In the genomic region with DNA sequence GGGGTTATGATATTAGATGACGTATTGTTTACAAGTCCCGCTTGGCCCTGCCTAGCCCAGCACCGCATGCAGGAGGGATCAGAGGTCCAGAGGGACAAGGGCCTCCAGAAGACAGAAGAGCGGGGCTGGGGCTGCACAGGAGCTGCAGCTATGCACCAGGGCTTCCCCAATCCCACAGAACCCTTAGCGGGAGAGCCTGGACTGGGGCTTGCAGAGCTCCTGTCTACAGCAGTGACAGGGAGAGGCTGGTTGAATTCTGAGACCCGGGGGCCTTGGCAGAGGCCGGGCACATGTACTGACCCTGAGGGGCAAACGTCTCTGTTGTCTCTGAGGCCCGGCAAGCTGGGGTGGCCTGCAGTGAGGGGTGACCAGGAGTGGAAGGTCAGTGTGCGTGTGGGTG, we compare ENCODE assay signal across 20 cellular contexts. TPM values are rescaled to one million over a fixed set of nuclear protein-coding genes. Genes with fewer than 3 reads are reported as not detected.
DNase-seq lines count a peak whose midpoint lies in the region; ATAC-seq, FAIRE-seq and TF ChIP-seq lines count a peak whose summit lies in the region.
"Had no signal": no experiment of that assay in that cellular context is flagged by ENCODE, and none has a peak within 500 bp of the region (broad histone marks: within the 10 kb centered on the region; RNA-seq: fewer than 3 reads in every experiment).

No MANE protein-coding gene starts in this region.

- H3K4me1 Mint-ChIP-seq in dendritic cell treated with granulocyte-macrophage colony-stimulating factor and Interleukin-4, amounts not matched to agents 40 ng/mL and 50 ng/mL, for 4 days (ENCODE audit: low read depth) = peaks cover 99% of the 10 kb centered on the region
- peaks cover 25% of the 10 kb centered on the region for H3K4me1 Mint-ChIP-seq in activated T-cell treated with anti-CD3 and anti-CD28 coated beads, Interleukin-2, amount 50 U/mL, for 4 hours (ENCODE audit: low read depth)

- H3K4me2 ChIP-seq in HepG2 (ENCODE audit: low read depth, low read length) (peak overlapping the region; percentile 36; the same call in 1 of the 2 replicates), osteoblast (ENCODE audit: insufficient read depth, low read length) (no peak overlapping the region)

- H4K20me1 ChIP-seq in HepG2 (ENCODE audit: insufficient read depth, low read length) (peaks cover 6% of the 10 kb centered on the region; the same call in 1 of the 2 replicates), osteoblast (ENCODE audit: insufficient read depth, low read length) (peaks cover 30% of the 10 kb centered on the region)

- no peak for FAIRE-seq in HepG2 (lab: Jason Lieb, UNC)
- FAIRE-seq: K562 had no signal

- peak overlapping the region; percentile 87 for H3K27ac Mint-ChIP-seq in dendritic cell treated with granulocyte-macrophage colony-stimulating factor and Interleukin-4, amounts not matched to agents 40 ng/mL and 50 ng/mL, for 4 days
- H3K27ac Mint-ChIP-seq: T-cell had no signal

- H3K4me1 ChIP-seq in HepG2 (ENCODE audit: insufficient read depth, low read length) = peaks cover 55% of the 10 kb centered on the region
- peaks cover 0 to 14% (median 6%) of the 10 kb centered on the region in 4 donors for H3K4me1 ChIP-seq in right lobe of liver
- no peaks in the 10 kb centered on the region for H3K4me1 ChIP-seq in osteoblast (ENCODE audit: insufficient read depth, low read length)
- peaks cover 0 to 14% (median under 1%) of the 10 kb centered on the region in 4 donors for H3K4me1 ChIP-seq in Peyer's patch
- H3K4me1 ChIP-seq: Caco-2 had no signal

- no peaks in the 10 kb centered on the region for H3K9me3 Mint-ChIP-seq in dendritic cell treated with granulocyte-macrophage colony-stimulating factor and Interleukin-4, amounts not matched to agents 40 ng/mL and 50 ng/mL, for 4 days
- H3K9me3 Mint-ChIP-seq in activated T-cell treated with anti-CD3 and anti-CD28 coated beads, Interleukin-2, amount 50 U/mL, for 4 hours = no peaks in the 10 kb centered on the region
- H3K9me3 Mint-ChIP-seq: T-cell had no signal

- WGBS in HepG2 (ENCODE audit: low lambda C conversion rate) = 56% methylated on average over 3 of the region's 10 CpGs
- 83% methylated on average over 1 of the region's 10 CpGs for WGBS in right lobe of liver (ENCODE audit: insufficient coverage, low coverage, low lambda C conversion rate, missing lambda C conversion rate)

- TF ChIP-seq RAD21 in HepG2 (CRISPR knock-in tag; IDR thresholded peaks at IDR 0.05) = no peak

- H3K4me3 ChIP-seq in HepG2 (replicated peaks in 1 of 3; ENCODE audit: insufficient read depth in 1 of 3, low read depth in 2 of 3, low read length in 3 of 3) (peak overlapping the region in 1 of 3 experiments; percentile 7; a peak in 1 of 6 replicates), right lobe of liver (no peak overlapping the region), osteoblast (ENCODE audit: insufficient read depth, low read length) (no peak overlapping the region), Peyer's patch (no peak overlapping the region)
- H3K4me3 ChIP-seq: K562 had no signal

- ATAC-seq in HepG2 = peak; percentile 34
- ATAC-seq in right lobe of liver = no peak
- no peak for ATAC-seq in activated T-cell treated with anti-CD3 and anti-CD28 coated beads, Interleukin-2, amount 50 U/mL, for 4 hours
- ATAC-seq: K562, T-cell had no signal

- H3K36me3 ChIP-seq in HepG2 (replicated peaks in 1 of 2; ENCODE audit: control insufficient read depth in 1 of 2, insufficient read depth in 2 of 2, low read length in 2 of 2) = peaks cover 3 to 5% of the 10 kb centered on the region in 2 experiments; a peak in 3 of 5 replicates
- no peaks in the 10 kb centered on the region for H3K36me3 ChIP-seq in right lobe of liver
- no peaks in the 10 kb centered on the region for H3K36me3 ChIP-seq in osteoblast (ENCODE audit: insufficient read depth, low read length)
- H3K36me3 ChIP-seq in Peyer's patch = peaks cover 0 to 6% (median 0%) of the 10 kb centered on the region in 3 donors

- TF ChIP-seq CTCF in HepG2 (CRISPR knock-in tag; IDR thresholded peaks at IDR 0.05) (no peak), right lobe of liver (IDR thresholded peaks at IDR 0.05) (no peak), osteoblast (IDR thresholded peaks at IDR 0.05; ENCODE audit: extremely low read depth, low read depth, low read length) (no peak), Peyer's patch (IDR thresholded peaks at IDR 0.05) (no peak)

- intact Hi-C loops in HepG2 (cut with micrococcal nuclease; ENCODE audit: unreplicated experiment) (no loop called here), right lobe of liver (cut with DNase I) (no loop called here)
- intact Hi-C loops in dendritic cell treated with granulocyte-macrophage colony-stimulating factor and Interleukin-4, amounts not matched to agents 40 ng/mL and 50 ng/mL, for 4 days (cut with micrococcal nuclease) = loop anchor here (2.0 to 5.0 kb wide), 2 partner anchors 21 to 67 kb away; no protein-coding TSS in a partner anchor

- DNase-seq in HepG2 (ENCODE audit: low spot score) (no peak), right lobe of liver (no peak), osteoblast (ENCODE audit: insufficient read length, low spot score, missing footprints) (peak; percentile 69), UCSD-AML1 (lab: John Stamatoyannopoulos, UW; ENCODE audit: unreplicated experiment) (no peak), NCI-H2227 (lab: John Stamatoyannopoulos, UW; ENCODE audit: unreplicated experiment) (no peak), Peyer's patch (no peak)
- DNase-seq in activated T-cell treated with anti-CD3 and anti-CD28 coated beads, Interleukin-2, amount 50 U/mL, for 4 hours = no peak
- DNase-seq: C1 segment of cervical spinal cord, Caco-2, NCI-H1436, NCI-H2081, NCI-H2227 treated with DMSO at 0.1 percent for 48 hours, NCI-H524 treated with DMSO at 0.1 percent for 48 hours, OCI-M1, T-cell had no signal

- H3K4me3 Mint-ChIP-seq in dendritic cell treated with granulocyte-macrophage colony-stimulating factor and Interleukin-4, amounts not matched to agents 40 ng/mL and 50 ng/mL, for 4 days = peak overlapping the region; percentile 59
- H3K4me3 Mint-ChIP-seq in activated T-cell treated with anti-CD3 and anti-CD28 coated beads, Interleukin-2, amount 50 U/mL, for 4 hours = no peak overlapping the region
- H3K4me3 Mint-ChIP-seq: T-cell had no signal

- no peaks in the 10 kb centered on the region for H3K27me3 ChIP-seq in HepG2 (ENCODE audit: control insufficient read depth in 1 of 2, insufficient read depth in 2 of 2, low read length in 2 of 2)
- no peaks in the 10 kb centered on the region for H3K27me3 ChIP-seq in right lobe of liver
- no peaks in the 10 kb centered on the region for H3K27me3 ChIP-seq in osteoblast (ENCODE audit: insufficient read depth, low read length)
- no peaks in the 10 kb centered on the region for H3K27me3 ChIP-seq in Peyer's patch

- BruUV-seq in HepG2 (replicated peaks; lab: Mats Ljungman, UMichigan) = no TSS peak

- H3K79me2 ChIP-seq in HepG2 (ENCODE audit: insufficient read depth, low read length) (peaks cover 18% of the 10 kb centered on the region), osteoblast (ENCODE audit: insufficient read depth, low read length) (peaks cover 19% of the 10 kb centered on the region)

- no peaks in the 10 kb centered on the region for H3K27me3 Mint-ChIP-seq in dendritic cell treated with granulocyte-macrophage colony-stimulating factor and Interleukin-4, amounts not matched to agents 40 ng/mL and 50 ng/mL, for 4 days
- H3K27me3 Mint-ChIP-seq in activated T-cell treated with anti-CD3 and anti-CD28 coated beads, Interleukin-2, amount 50 U/mL, for 4 hours (ENCODE audit: low read depth) = no peaks in the 10 kb centered on the region
- H3K27me3 Mint-ChIP-seq: T-cell had no signal

- in situ Hi-C loops in HepG2 (cut with HindIII; ENCODE audit: extremely low pct_ligation_motif_present, low pct_unique_long_range_greater_than_20kb) = no loop called here

- TF ChIP-seq POLR2A in HepG2 (IDR thresholded peaks at IDR 0.05; ENCODE audit: insufficient read depth in 1 of 2, low read depth in 2 of 2, low read length in 2 of 2) (no peak), right lobe of liver (IDR thresholded peaks at IDR 0.05) (no peak), Peyer's patch (IDR thresholded peaks at IDR 0.05) (no peak)

- no peak for TF ChIP-seq EP300 in HepG2 (IDR thresholded peaks at IDR 0.05; ENCODE audit: low read depth in 2 of 2, low read length in 2 of 2)
- TF ChIP-seq EP300 in HepG2 (CRISPR knock-in tag; IDR thresholded peaks at IDR 0.05; ENCODE audit: borderline replicate concordance) = no peak

- peaks cover 82% of the 10 kb centered on the region for H3K36me3 Mint-ChIP-seq in dendritic cell treated with granulocyte-macrophage colony-stimulating factor and Interleukin-4, amounts not matched to agents 40 ng/mL and 50 ng/mL, for 4 days (ENCODE audit: low read depth)
- H3K36me3 Mint-ChIP-seq in activated T-cell treated with anti-CD3 and anti-CD28 coated beads, Interleukin-2, amount 50 U/mL, for 4 hours (ENCODE audit: insufficient read depth) = peaks cover 13% of the 10 kb centered on the region

- H3K9me3 ChIP-seq in HepG2 (ENCODE audit: low read length) = no peaks in the 10 kb centered on the region
- H3K9me3 ChIP-seq in right lobe of liver = no peaks in the 10 kb centered on the region
- H3K9me3 ChIP-seq in osteoblast (ENCODE audit: low read depth, low read length) = no peaks in the 10 kb centered on the region
- no peaks in the 10 kb centered on the region for H3K9me3 ChIP-seq in Peyer's patch
- H3K9me3 ChIP-seq: Caco-2 had no signal

- peak overlapping the region; percentile 19; the same call in 1 of the 2 replicates for H3K9ac ChIP-seq in HepG2 (ENCODE audit: insufficient read depth, low read depth, low read length)

- H3K27ac ChIP-seq in HepG2 (ENCODE audit: extremely low read length, insufficient read depth, low read length) = peak overlapping the region; percentile 33
- H3K27ac ChIP-seq in right lobe of liver = no peak overlapping the region
- no peak overlapping the region for H3K27ac ChIP-seq in osteoblast (ENCODE audit: low read depth, low read length)
- H3K27ac ChIP-seq in Peyer's patch = no peak overlapping the region
- H3K27ac ChIP-seq: 22Rv1 had no signal

- CTCF ChIA-PET in HepG2 (lab: Yijun Ruan, JAX; ENCODE audit: low intra/inter-chr PET ratio, low total read pairs) = interaction anchor here (0.6 kb wide), 1 partner anchor 45 kb away, joined by 3 read pairs; no protein-coding TSS in a partner anchor

- POLR2A ChIA-PET in HepG2 (lab: Yijun Ruan, JAX) = interaction anchor here (1.8 kb wide), 1 partner anchor 12 kb away, joined by 9 read pairs; no protein-coding TSS in a partner anchor

- H2AFZ ChIP-seq in HepG2 (ENCODE audit: low read length) = no peak overlapping the region
- no peak overlapping the region for H2AFZ ChIP-seq in osteoblast (ENCODE audit: low read length)

RNA-seq across cellular contexts. Expression of a gene that starts 6.9 kb away (rescaled TPM):
- 25.5 and 27.0 TPM in 2 replicates for total RNA-seq in HepG2 (2016; rRNA removed; fragmentation: Illumina TruSeq; extraction: Trizol)
- 8.5 and 8.8 TPM in 2 replicates for total RNA-seq in HepG2 (2016; cell fraction: cytosol; rRNA removed; fragmentation: Illumina TruSeq; extraction: Trizol; ENCODE audit: low read depth)
- total RNA-seq in HepG2 (2016; cell fraction: insoluble cytoplasmic fraction; rRNA removed; fragmentation: Illumina TruSeq; extraction: Trizol) = 20.2 and 27.2 TPM in 2 replicates
- total RNA-seq in HepG2 (2016; cell fraction: membrane; rRNA removed; fragmentation: Illumina TruSeq; extraction: Trizol) = 26.6 and 27.7 TPM in 2 replicates
- total RNA-seq in HepG2 (2016; cell fraction: nucleus; rRNA removed; fragmentation: Illumina TruSeq; extraction: Trizol) = 13.4 and 15.4 TPM in 2 replicates
- polyA plus RNA-seq in HepG2 (2011; rRNA removed) = 38.2 and 46.3 TPM in 2 replicates
- polyA plus RNA-seq in HepG2 (2011; cell fraction: cytosol; rRNA removed) = 39.3 and 40.1 TPM in 2 replicates
- 32.6 and 39.0 TPM in 2 replicates for polyA plus RNA-seq in HepG2 (2011; cell fraction: nucleus; rRNA removed)
- polyA plus RNA-seq in HepG2 (2012) = 24.1 and 35.1 TPM in 2 replicates
- polyA plus RNA-seq in HepG2 (2016; cell fraction: cytosol; fragmentation: Illumina TruSeq; extraction: Trizol; ENCODE audit: low read depth) = 14.2 and 17.6 TPM in 2 replicates
- polyA plus RNA-seq in HepG2 (2016; cell fraction: insoluble cytoplasmic fraction; fragmentation: Illumina TruSeq; extraction: Trizol; ENCODE audit: low read depth) = 26.4 and 31.5 TPM in 2 replicates
- polyA plus RNA-seq in HepG2 (2016; cell fraction: membrane; fragmentation: Illumina TruSeq; extraction: Trizol; ENCODE audit: low read depth) = 30.2 and 31.7 TPM in 2 replicates
- polyA plus RNA-seq in HepG2 (2016; cell fraction: nucleus; fragmentation: Illumina TruSeq; extraction: Trizol; ENCODE audit: insufficient read depth, low read depth) = 28.9 and 29.2 TPM in 2 replicates
- 40.1 and 54.5 TPM in 2 replicates for polyA minus RNA-seq in HepG2 (2011; rRNA and poly(A)+ RNA removed; ENCODE audit: low replicate concordance)
- polyA minus RNA-seq in HepG2 (2011; cell fraction: cytosol; rRNA and poly(A)+ RNA removed) = 21.4 and 26.1 TPM in 2 replicates
- polyA minus RNA-seq in HepG2 (2011; cell fraction: nucleus; rRNA and poly(A)+ RNA removed) = 4.8 and 8.6 TPM in 2 replicates
- 10 to 100 TPM; 24.5 to 57.9 (median 40.8) TPM for total RNA-seq in right lobe of liver
- total RNA-seq in osteoblast = 31.8 and 43.4 TPM in 2 replicates
- 10 to 100 TPM; 46.8 to 52.6 (median 48.8) TPM for total RNA-seq in activated T-cell treated with anti-CD3 and anti-CD28 coated beads, Interleukin-2, amount 50 U/mL, for 4 hours
- 10 to 100 TPM; 21.2 to 41.3 (median 27.8) TPM for total RNA-seq in Peyer's patch

RNA-seq across cellular contexts. Expression of a gene that starts 50.9 kb away (rescaled TPM):
- 10.0 and 10.5 TPM in 2 replicates for total RNA-seq in HepG2 (2016; rRNA removed; fragmentation: Illumina TruSeq; extraction: Trizol)
- 9.4 and 11.8 TPM in 2 replicates for total RNA-seq in HepG2 (2016; cell fraction: cytosol; rRNA removed; fragmentation: Illumina TruSeq; extraction: Trizol; ENCODE audit: low read depth)
- 9.5 and 11.5 TPM in 2 replicates for total RNA-seq in HepG2 (2016; cell fraction: insoluble cytoplasmic fraction; rRNA removed; fragmentation: Illumina TruSeq; extraction: Trizol)
- 10.2 and 12.3 TPM in 2 replicates for total RNA-seq in HepG2 (2016; cell fraction: membrane; rRNA removed; fragmentation: Illumina TruSeq; extraction: Trizol)
- 3.3 and 4.2 TPM in 2 replicates for total RNA-seq in HepG2 (2016; cell fraction: nucleus; rRNA removed; fragmentation: Illumina TruSeq; extraction: Trizol)
- 12.2 and 13.8 TPM in 2 replicates for polyA plus RNA-seq in HepG2 (2011; rRNA removed)
- polyA plus RNA-seq in HepG2 (2011; cell fraction: cytosol; rRNA removed) = 10.6 and 20.2 TPM in 2 replicates
- 5.9 and 7.2 TPM in 2 replicates for polyA plus RNA-seq in HepG2 (2011; cell fraction: nucleus; rRNA removed)
- polyA plus RNA-seq in HepG2 (2012) = 4.3 and 11.1 TPM in 2 replicates
- 14.1 and 18.5 TPM in 2 replicates for polyA plus RNA-seq in HepG2 (2016; cell fraction: cytosol; fragmentation: Illumina TruSeq; extraction: Trizol; ENCODE audit: low read depth)
- 14.2 and 18.6 TPM in 2 replicates for polyA plus RNA-seq in HepG2 (2016; cell fraction: insoluble cytoplasmic fraction; fragmentation: Illumina TruSeq; extraction: Trizol; ENCODE audit: low read depth)
- 13.4 and 14.9 TPM in 2 replicates for polyA plus RNA-seq in HepG2 (2016; cell fraction: membrane; fragmentation: Illumina TruSeq; extraction: Trizol; ENCODE audit: low read depth)
- polyA plus RNA-seq in HepG2 (2016; cell fraction: nucleus; fragmentation: Illumina TruSeq; extraction: Trizol; ENCODE audit: insufficient read depth, low read depth) = 12.3 and 12.7 TPM in 2 replicates
- polyA minus RNA-seq in HepG2 (2011; rRNA and poly(A)+ RNA removed; ENCODE audit: low replicate concordance) = 30.1 TPM in 1 of 2 replicates, not detected in the other
- 3.4 and 3.6 TPM in 2 replicates for polyA minus RNA-seq in HepG2 (2011; cell fraction: cytosol; rRNA and poly(A)+ RNA removed)
- polyA minus RNA-seq in HepG2 (2011; cell fraction: nucleus; rRNA and poly(A)+ RNA removed) = 2.2 and 3.2 TPM in 2 replicates
- total RNA-seq in right lobe of liver = not detected
- not detected in 2 replicates for total RNA-seq in osteoblast
- total RNA-seq in activated T-cell treated with anti-CD3 and anti-CD28 coated beads, Interleukin-2, amount 50 U/mL, for 4 hours = not detected
- total RNA-seq in Peyer's patch = 1 to 10 TPM in 1 of 4 donors, not detected in 3; 4.0 TPM
- total RNA-seq: HT1080, K562, SK-MEL-5, T-cell had no signal
- polyA plus RNA-seq: K562 had no signal
